Comparison of ENCODE assay signal across 31 cellular contexts in genomic region chr4:75820676-75821075, GRCh38.
"Had no signal": no experiment of that assay in that cellular context is flagged by ENCODE, and none has a peak within 500 bp of the region (broad histone marks: within the 10 kb centered on the region; RNA-seq: fewer than 3 reads in every experiment).

No MANE protein-coding gene starts in this region.

- H3K9me3 ChIP-seq: MG63, SJCRH30 had no signal

- H3K36me3 Mint-ChIP-seq: activated naive CD8-positive, alpha-beta T cell treated with anti-CD3 and anti-CD28 coated beads for 36 hours had no signal

- H3K4me3 ChIP-seq: MG63, SJCRH30, SK-N-MC had no signal

- H3K9me3 Mint-ChIP-seq: activated CD4-positive, alpha-beta memory T cell treated with anti-CD3 and anti-CD28 coated beads, Interleukin-2, amount 10 ng/mL, durations not matched to agents 7 days and 5 days; activated naive CD8-positive, alpha-beta T cell treated with anti-CD3 and anti-CD28 coated beads for 36 hours had no signal

- DNase-seq: activated CD4-positive, alpha-beta memory T cell treated with anti-CD3 and anti-CD28 coated beads, Interleukin-2, amount 10 ng/mL, durations not matched to agents 7 days and 5 days; activated CD4-positive, alpha-beta T cell treated with anti-CD3 and anti-CD28 coated beads for 1 hour; activated CD4-positive, CD25-positive, alpha-beta regulatory T cell; activated CD8-positive, alpha-beta memory T cell treated with anti-CD3 and anti-CD28 coated beads for 24 hours; activated CD8-positive, alpha-beta memory T cell treated with anti-CD3 and anti-CD28 coated beads, Interleukin-2, amount 10 ng/mL, durations not matched to agents 7 days and 5 days; activated CD8-positive, alpha-beta memory T cell treated with anti-CD3 and anti-CD28 coated beads, Interleukin-2, amount 50 U/mL, for 48 hours; activated gamma-delta T cell treated with Interleukin-2 at 50 U/mL for 16 hours; activated naive CD4-positive, alpha-beta T cell treated with anti-CD3 and anti-CD28 coated beads, Interleukin-2, amount 50 U/mL, for 16 hours; activated naive CD8-positive, alpha-beta T cell treated with anti-CD3 and anti-CD28 coated beads for 36 hours; activated T-cell treated with anti-CD3 and anti-CD28 coated beads, Interleukin-2, amount 50 U/mL, for 1 hour; amniotic stem cell; aorta; brain microvascular endothelial cell; central memory CD4-positive, alpha-beta T cell; Kasumi-1; KG1; MG63; NCI-H1048; NCI-H1105 treated with DMSO at 0.1 percent for 48 hours; NCI-H1436; NCI-H1694; NCI-H1930; NCI-H2081 treated with DMSO at 0.1 percent for 48 hours; NCI-H345; NCI-H524 treated with DMSO at 0.1 percent for 48 hours; SHP77; SJCRH30; T1000; WERI-Rb-1 had no signal

- H3K27ac ChIP-seq: brain microvascular endothelial cell, SJCRH30, SK-N-MC, WERI-Rb-1 had no signal

- H3K27ac Mint-ChIP-seq: activated CD4-positive, alpha-beta memory T cell treated with anti-CD3 and anti-CD28 coated beads, Interleukin-2, amount 10 ng/mL, durations not matched to agents 7 days and 5 days; activated CD8-positive, alpha-beta memory T cell treated with anti-CD3 and anti-CD28 coated beads, Interleukin-2, amount 10 ng/mL, durations not matched to agents 7 days and 5 days; activated naive CD8-positive, alpha-beta T cell treated with anti-CD3 and anti-CD28 coated beads for 36 hours had no signal

- H3K27me3 ChIP-seq: brain microvascular endothelial cell, MG63, SJCRH30 had no signal

- ATAC-seq: activated CD8-positive, alpha-beta memory T cell treated with anti-CD3 and anti-CD28 coated beads, Interleukin-2, amount 10 ng/mL, durations not matched to agents 7 days and 5 days; Panc1 had no signal

- H3K36me3 ChIP-seq: MG63, WERI-Rb-1 had no signal

- H3K4me3 Mint-ChIP-seq: activated CD4-positive, alpha-beta memory T cell treated with anti-CD3 and anti-CD28 coated beads, Interleukin-2, amount 10 ng/mL, durations not matched to agents 7 days and 5 days; activated CD8-positive, alpha-beta memory T cell treated with anti-CD3 and anti-CD28 coated beads, Interleukin-2, amount 10 ng/mL, durations not matched to agents 7 days and 5 days; activated naive CD8-positive, alpha-beta T cell treated with anti-CD3 and anti-CD28 coated beads for 36 hours had no signal

- H3K27me3 Mint-ChIP-seq: activated CD4-positive, alpha-beta memory T cell treated with anti-CD3 and anti-CD28 coated beads, Interleukin-2, amount 10 ng/mL, durations not matched to agents 7 days and 5 days; activated CD8-positive, alpha-beta memory T cell treated with anti-CD3 and anti-CD28 coated beads, Interleukin-2, amount 10 ng/mL, durations not matched to agents 7 days and 5 days; activated naive CD8-positive, alpha-beta T cell treated with anti-CD3 and anti-CD28 coated beads for 36 hours had no signal

- H3K4me1 ChIP-seq: SJCRH30 had no signal

- H3K4me1 Mint-ChIP-seq: activated CD4-positive, alpha-beta memory T cell treated with anti-CD3 and anti-CD28 coated beads, Interleukin-2, amount 10 ng/mL, durations not matched to agents 7 days and 5 days; activated CD8-positive, alpha-beta memory T cell treated with anti-CD3 and anti-CD28 coated beads, Interleukin-2, amount 10 ng/mL, durations not matched to agents 7 days and 5 days; activated naive CD8-positive, alpha-beta T cell treated with anti-CD3 and anti-CD28 coated beads for 36 hours had no signal
